Comparison of ENCODE assay signal across 27 cellular contexts in genomic region chr5:8693341-8693844, GRCh38.
DNase-seq lines count a peak whose midpoint lies in the region; ATAC-seq, FAIRE-seq and TF ChIP-seq lines count a peak whose summit lies in the region.
"Had no signal": no experiment of that assay in that cellular context is flagged by ENCODE, and none has a peak within 500 bp of the region (broad histone marks: within the 10 kb centered on the region; RNA-seq: fewer than 3 reads in every experiment).

No MANE protein-coding gene starts in this region.

- CTCF ChIA-PET in HepG2 (lab: Yijun Ruan, JAX; ENCODE audit: low intra/inter-chr PET ratio, low total read pairs) (no interaction called here), H1 (lab: Charles Lee; ENCODE audit: partially characterized antibody) (no interaction called here)

- no peaks in the 10 kb centered on the region for H3K4me1 ChIP-seq in HepG2 (ENCODE audit: insufficient read depth, low read length)
- H3K4me1 ChIP-seq in right lobe of liver, result no peaks in the 10 kb centered on the region
- H3K4me1 ChIP-seq in OCI-LY3 (ENCODE audit: low read length), result peaks cover 20% of the 10 kb centered on the region; the same call in 1 of the 2 replicates
- no peaks in the 10 kb centered on the region for H3K4me1 ChIP-seq in H1 (replicated peaks in 1 of 4; ENCODE audit: control insufficient read depth in 3 of 4, insufficient read depth in 4 of 4, low read length in 3 of 4)
- peaks cover 0 to 3% of the 10 kb centered on the region in 2 donors for H3K4me1 ChIP-seq in ascending aorta
- H3K4me1 ChIP-seq: BE2C; BLaER1 treated with 17β-estradiol and CSF1 and Interleukin-3, amounts not matched to agents 10 nM and 100 nM had no signal

- no peak overlapping the region for H3K27ac ChIP-seq in HepG2 (ENCODE audit: extremely low read length, insufficient read depth, low read length)
- no peak overlapping the region for H3K27ac ChIP-seq in right lobe of liver
- H3K27ac ChIP-seq in OCI-LY3 (ENCODE audit: low read length), result peak overlapping the region; percentile 66
- H3K27ac ChIP-seq in H1 (ENCODE audit: low read depth, low read length), result no peak overlapping the region
- H3K27ac ChIP-seq in ascending aorta, result no peak overlapping the region
- H3K27ac ChIP-seq: 22Rv1; BLaER1 treated with 17β-estradiol and CSF1 and Interleukin-3, amounts not matched to agents 10 nM and 100 nM; GM23248 had no signal

- H2AFZ ChIP-seq in HepG2 (ENCODE audit: low read length) (no peak overlapping the region), OCI-LY3 (ENCODE audit: low read depth, low read length) (no peak overlapping the region), H1 (ENCODE audit: low read length) (no peak overlapping the region)
- H2AFZ ChIP-seq: GM23248 had no signal

- intact Hi-C loops in HepG2 (cut with micrococcal nuclease; ENCODE audit: unreplicated experiment), result no loop called here
- intact Hi-C loops in right lobe of liver (cut with DNase I), result no loop called here
- intact Hi-C loops in ascending aorta (cut with DNase I), result no loop called here

- no peak overlapping the region for H2BK15ac ChIP-seq in H1 (ENCODE audit: low read length)

- no peak overlapping the region for H4K91ac ChIP-seq in H1 (replicated peaks; ENCODE audit: insufficient read length, low read length)

- H3K9me3 ChIP-seq in HepG2 (ENCODE audit: low read length) (peaks cover 55% of the 10 kb centered on the region), right lobe of liver (no peaks in the 10 kb centered on the region), OCI-LY3 (ENCODE audit: insufficient read depth, low read length) (no peaks in the 10 kb centered on the region), H1 (ENCODE audit: insufficient read depth in 2 of 2, low read depth in 1 of 2, low read length in 1 of 2) (no peaks in the 10 kb centered on the region), ascending aorta (no peaks in the 10 kb centered on the region)
- H3K9me3 ChIP-seq: BE2C had no signal

- DNase-seq in HepG2 (ENCODE audit: low spot score), result no peak
- no peak for DNase-seq in right lobe of liver
- DNase-seq in H1 (ENCODE audit: low read depth in 1 of 2, low spot score in 2 of 2), result no peak
- no peak for DNase-seq in ascending aorta (ENCODE audit: low spot score in 2 of 2)
- no peak for DNase-seq in NCI-H1105 treated with DMSO at 0.1 percent for 48 hours (lab: John Stamatoyannopoulos, UW)
- DNase-seq: ACHN; AML-193; BE2C; CD4-positive, alpha-beta T cell; CD8-positive, alpha-beta memory T cell; DMS 273 treated with DMSO at 0.1 percent for 48 hours; DMS53; DMS79 treated with DMSO at 0.1 percent for 48 hours; GF-D8; GM23248; H9; HFFc6 had no signal

- no peak overlapping the region for H4K8ac ChIP-seq in H1 (ENCODE audit: extremely low read depth, insufficient read depth, low read length)

- no peak overlapping the region for H3K18ac ChIP-seq in H1 (ENCODE audit: extremely low read depth, low read length)

- no peak overlapping the region for H3K23ac ChIP-seq in H1 (ENCODE audit: insufficient read length)

- TF ChIP-seq RAD21 in HepG2 (CRISPR knock-in tag; IDR thresholded peaks at IDR 0.05), result no peak
- TF ChIP-seq RAD21 in H1 (IDR thresholded peaks at IDR 0.05 in 1 of 2, conservative IDR thresholded peaks at IDR 0.05 in 1 of 2; ENCODE audit: low read depth in 2 of 2, low read length in 2 of 2), result no peak

- H3K56ac ChIP-seq in H1 (replicated peaks; ENCODE audit: insufficient read length, low read depth, low read length), result no peak overlapping the region

- no TSS peak for BruUV-seq in HepG2 (replicated peaks; lab: Mats Ljungman, UMichigan)

- TF ChIP-seq EP300 in HepG2 (IDR thresholded peaks at IDR 0.05; ENCODE audit: low read depth in 2 of 2, low read length in 2 of 2) (no peak), HepG2 (CRISPR knock-in tag; IDR thresholded peaks at IDR 0.05; ENCODE audit: borderline replicate concordance) (no peak), H1 (IDR thresholded peaks at IDR 0.05; ENCODE audit: borderline replicate concordance in 1 of 2, low read depth in 2 of 2, low read length in 2 of 2) (no peak)

- H3K9ac ChIP-seq in HepG2 (ENCODE audit: insufficient read depth, low read depth, low read length) (no peak overlapping the region), OCI-LY3 (ENCODE audit: low read length) (peak overlapping the region; percentile 14; the same call in 1 of the 2 replicates), H1 (replicated peaks in 1 of 4; ENCODE audit: extremely low read depth in 1 of 4, low read depth in 3 of 4, low read length in 3 of 4) (no peak overlapping the region)
- H3K9ac ChIP-seq: BLaER1 treated with 17β-estradiol and CSF1 and Interleukin-3, amounts not matched to agents 10 nM and 100 nM; GM23248 had no signal

- H3K79me2 ChIP-seq in HepG2 (ENCODE audit: insufficient read depth, low read length) (no peaks in the 10 kb centered on the region), OCI-LY3 (ENCODE audit: low read length) (no peaks in the 10 kb centered on the region), H1 (ENCODE audit: control insufficient read depth in 1 of 2, insufficient read depth in 2 of 2, low read length in 2 of 2) (no peaks in the 10 kb centered on the region)

- no peak overlapping the region for H3K14ac ChIP-seq in H1 (ENCODE audit: insufficient read length)

- no peak for TF ChIP-seq CTCF in HepG2 (CRISPR knock-in tag; IDR thresholded peaks at IDR 0.05)
- no peak for TF ChIP-seq CTCF in right lobe of liver (IDR thresholded peaks at IDR 0.05)
- TF ChIP-seq CTCF in OCI-LY3 (IDR thresholded peaks at IDR 0.05; ENCODE audit: low read depth, low read length), result no peak
- TF ChIP-seq CTCF in H1 (IDR thresholded peaks at IDR 0.05; ENCODE audit: control extremely low read depth in 1 of 3, insufficient read depth in 1 of 3, low read depth in 1 of 3, low read length in 3 of 3), result no peak
- no peak for TF ChIP-seq CTCF in ascending aorta (IDR thresholded peaks at IDR 0.05)

- H3K4me3 ChIP-seq in HepG2 (replicated peaks in 1 of 3; ENCODE audit: insufficient read depth in 1 of 3, low read depth in 2 of 3, low read length in 3 of 3) (no peak overlapping the region), right lobe of liver (no peak overlapping the region), OCI-LY3 (ENCODE audit: low read length) (no peak overlapping the region), H1 (ENCODE audit: extremely low read depth in 1 of 4, insufficient read depth in 2 of 4, low read depth in 3 of 4, low read length in 4 of 4) (no peak overlapping the region), ascending aorta (no peak overlapping the region)
- H3K4me3 ChIP-seq: BLaER1 treated with 17β-estradiol and CSF1 and Interleukin-3, amounts not matched to agents 10 nM and 100 nM; GM23248 had no signal

- H4K20me1 ChIP-seq in HepG2 (ENCODE audit: insufficient read depth, low read length) (no peaks in the 10 kb centered on the region), OCI-LY3 (ENCODE audit: insufficient read depth, low read length) (no peaks in the 10 kb centered on the region), H1 (replicated peaks in 1 of 2; ENCODE audit: control insufficient read depth in 1 of 2, insufficient read depth in 2 of 2, low read length in 2 of 2) (no peaks in the 10 kb centered on the region)
- H4K20me1 ChIP-seq: BLaER1 treated with 17β-estradiol and CSF1 and Interleukin-3, amounts not matched to agents 10 nM and 100 nM had no signal

- H2BK12ac ChIP-seq in H1 (ENCODE audit: low read depth, low read length), result no peak overlapping the region

- H3K27me3 ChIP-seq in HepG2 (ENCODE audit: control insufficient read depth in 1 of 2, insufficient read depth in 2 of 2, low read length in 2 of 2) (no peaks in the 10 kb centered on the region), right lobe of liver (no peaks in the 10 kb centered on the region), OCI-LY3 (ENCODE audit: low read depth, low read length) (no peaks in the 10 kb centered on the region), H1 (replicated peaks in 1 of 4; ENCODE audit: control insufficient read depth in 3 of 4, extremely low read depth in 1 of 4, insufficient read depth in 3 of 4, low read length in 3 of 4) (no peaks in the 10 kb centered on the region), ascending aorta (no peaks in the 10 kb centered on the region)
- H3K27me3 ChIP-seq: BE2C; BLaER1 treated with 17β-estradiol and CSF1 and Interleukin-3, amounts not matched to agents 10 nM and 100 nM had no signal

- H3K4ac ChIP-seq in H1 (replicated peaks; ENCODE audit: insufficient read length, low read depth, low read length), result no peak overlapping the region

- H3K36me3 ChIP-seq in HepG2 (replicated peaks in 1 of 2; ENCODE audit: control insufficient read depth in 1 of 2, insufficient read depth in 2 of 2, low read length in 2 of 2), result no peaks in the 10 kb centered on the region
- H3K36me3 ChIP-seq in right lobe of liver, result no peaks in the 10 kb centered on the region
- no peaks in the 10 kb centered on the region for H3K36me3 ChIP-seq in OCI-LY3 (replicated peaks; ENCODE audit: low read depth, low read length)
- H3K36me3 ChIP-seq in H1 (ENCODE audit: control insufficient read depth in 2 of 4, insufficient read depth in 4 of 4, low read length in 3 of 4), result no peaks in the 10 kb centered on the region
- H3K36me3 ChIP-seq in ascending aorta, result no peaks in the 10 kb centered on the region
- H3K36me3 ChIP-seq: BE2C; BLaER1 treated with 17β-estradiol and CSF1 and Interleukin-3, amounts not matched to agents 10 nM and 100 nM had no signal

- no peaks in the 10 kb centered on the region for H3K79me1 ChIP-seq in H1 (ENCODE audit: low read depth, low read length)

- in situ Hi-C loops in HepG2 (cut with HindIII; ENCODE audit: extremely low pct_ligation_motif_present, low pct_unique_long_range_greater_than_20kb), result no loop called here

- TF ChIP-seq POLR2A in HepG2 (IDR thresholded peaks at IDR 0.05; ENCODE audit: insufficient read depth in 1 of 2, low read depth in 2 of 2, low read length in 2 of 2), result no peak
- no peak for TF ChIP-seq POLR2A in right lobe of liver (IDR thresholded peaks at IDR 0.05)
- no peak for TF ChIP-seq POLR2A in H1 (IDR thresholded peaks at IDR 0.05; ENCODE audit: control extremely low read depth in 1 of 2, low read depth in 2 of 2, low read length in 2 of 2)

- H2BK5ac ChIP-seq in H1 (ENCODE audit: low read depth, low read length), result no peak overlapping the region

- H2BK120ac ChIP-seq in H1 (replicated peaks; ENCODE audit: low read depth, low read length), result no peak overlapping the region

- no peak overlapping the region for H3K4me2 ChIP-seq in HepG2 (ENCODE audit: low read depth, low read length)
- peak overlapping the region; percentile 36; the same call in 1 of the 2 replicates for H3K4me2 ChIP-seq in OCI-LY3 (ENCODE audit: low read length)
- H3K4me2 ChIP-seq in H1 (ENCODE audit: insufficient read depth in 1 of 2, low read depth in 2 of 2, low read length in 2 of 2), result no peak overlapping the region
- H3K4me2 ChIP-seq: BLaER1 treated with 17β-estradiol and CSF1 and Interleukin-3, amounts not matched to agents 10 nM and 100 nM had no signal

- WGBS in HepG2 (ENCODE audit: low lambda C conversion rate), result 2% methylated on average over 1 of the region's 1 CpG
- 35% methylated on average over 1 of the region's 1 CpG for WGBS in right lobe of liver (ENCODE audit: insufficient coverage, low coverage, low lambda C conversion rate, missing lambda C conversion rate)
- 95% methylated on average over 1 of the region's 1 CpG; no CpG with 5 or more reads in 1 of the 2 experiments for WGBS in H1 (ENCODE audit: extremely low coverage in 1 of 2, insufficient coverage in 1 of 2, insufficient read length in 1 of 2, insufficient replicate concordance in 2 of 2, low coverage in 1 of 2, low lambda C conversion rate in 2 of 2, missing lambda C conversion rate in 1 of 2), 2 experiments

- H4K5ac ChIP-seq in H1 (ENCODE audit: insufficient read length, low read depth, low read length), result no peak overlapping the region

- H3K23me2 ChIP-seq in H1 (ENCODE audit: low read depth, low read length), result no peaks in the 10 kb centered on the region

- POLR2A ChIA-PET in HepG2 (lab: Yijun Ruan, JAX) (no interaction called here), H1 (lab: Charles Lee; ENCODE audit: partially characterized antibody) (no interaction called here)

- H2BK20ac ChIP-seq in H1 (ENCODE audit: low read length), result no peak overlapping the region

- H2AK5ac ChIP-seq in H1 (ENCODE audit: low read depth, low read length), result no peak overlapping the region

- FAIRE-seq in HepG2 (lab: Jason Lieb, UNC) (no peak), H1 (lab: Jason Lieb, UNC) (no peak)
- FAIRE-seq: A204.1, D721Med, GM12891, GM18507 had no signal

- no peak for ATAC-seq in HepG2
- no peak for ATAC-seq in right lobe of liver
- ATAC-seq in GM21717 (IDR thresholded peaks at IDR 0.05; ENCODE audit: unreplicated experiment), result no peak
- ATAC-seq in HG02610 (IDR thresholded peaks at IDR 0.05; ENCODE audit: unreplicated experiment), result no peak
- ATAC-seq: HCT116 had no signal

Comparison
In these comparisons a context has a peak if more than half of its experiments do, and no peak if none do; other contexts are left out.
1. Of the 41 proteins assayed by ChIP-seq in both HepG2 and H1: peak only in HepG2: none; only in H1: none; in both: MAFK; in neither: 40.